Comparison of ENCODE assay signal across 18 cellular contexts in genomic region chr4:100816646-100817045, GRCh38.
DNase-seq lines count a peak whose midpoint lies in the region; ATAC-seq and TF ChIP-seq lines count a peak whose summit lies in the region.
"Had no signal": no experiment of that assay in that cellular context is flagged by ENCODE, and none has a peak within 500 bp of the region (broad histone marks: within the 10 kb centered on the region; RNA-seq: fewer than 3 reads in every experiment).

No MANE protein-coding gene starts in this region.

- no peak overlapping the region for H3K4me3 ChIP-seq in A673 (ENCODE audit: low read depth, low read length, poor library complexity, severe bottlenecking)
- H3K4me3 ChIP-seq in SK-N-SH (ENCODE audit: low read depth in 2 of 2, low read length in 1 of 2): no peak overlapping the region
- no peak overlapping the region for H3K4me3 ChIP-seq in suprapubic skin
- H3K4me3 ChIP-seq: BLaER1 treated with 17β-estradiol and CSF1 and Interleukin-3, amounts not matched to agents 10 nM and 100 nM; Peyer's patch had no signal

- no peaks in the 10 kb centered on the region for H3F3A ChIP-seq in SK-N-SH (replicated peaks; ENCODE audit: insufficient read depth)

- H3K4me2 ChIP-seq in SK-N-SH: no peak overlapping the region
- H3K4me2 ChIP-seq: BLaER1 treated with 17β-estradiol and CSF1 and Interleukin-3, amounts not matched to agents 10 nM and 100 nM had no signal

- POLR2A ChIA-PET in A673 (lab: Charles Lee; ENCODE audit: low non-redundant PET) (no interaction called here), SK-N-SH (lab: Yijun Ruan, JAX) (no interaction called here)

- TF ChIP-seq POLR2A in suprapubic skin (IDR thresholded peaks at IDR 0.05): no peak

- TF ChIP-seq CTCF in A673 (conservative IDR thresholded peaks at IDR 0.05; ENCODE audit: low read depth, low read length) (no peak), SK-N-SH (IDR thresholded peaks at IDR 0.05) (no peak), foreskin keratinocyte (conservative IDR thresholded peaks at IDR 0.05) (no peak), suprapubic skin (IDR thresholded peaks at IDR 0.05) (no peak)

- no peaks in the 10 kb centered on the region for H3K36me3 ChIP-seq in A673 (ENCODE audit: insufficient read depth, low read length, poor library complexity, severe bottlenecking)
- no peaks in the 10 kb centered on the region for H3K36me3 ChIP-seq in SK-N-SH (replicated peaks in 1 of 2; ENCODE audit: control insufficient read depth in 1 of 2, insufficient read depth in 2 of 2, low read length in 1 of 2)
- H3K36me3 ChIP-seq in suprapubic skin: no peaks in the 10 kb centered on the region
- H3K36me3 ChIP-seq: BLaER1 treated with 17β-estradiol and CSF1 and Interleukin-3, amounts not matched to agents 10 nM and 100 nM; Peyer's patch had no signal

- no peak overlapping the region for H3K27ac ChIP-seq in A673 (ENCODE audit: low read depth, low read length, poor library complexity, severe bottlenecking)
- peak overlapping the region; percentile 17 to 28; a peak in 3 of 4 replicates for H3K27ac ChIP-seq in SK-N-SH (ENCODE audit: low read depth in 2 of 2, low read length in 1 of 2)
- H3K27ac ChIP-seq in foreskin keratinocyte: no peak overlapping the region
- no peak overlapping the region for H3K27ac ChIP-seq in suprapubic skin
- H3K27ac ChIP-seq: BLaER1 treated with 17β-estradiol and CSF1 and Interleukin-3, amounts not matched to agents 10 nM and 100 nM; Peyer's patch had no signal

- TF ChIP-seq EP300 in SK-N-SH (IDR thresholded peaks at IDR 0.05; ENCODE audit: borderline replicate concordance in 1 of 2, low read depth in 1 of 2, low read length in 1 of 2): no peak
- TF ChIP-seq EP300 in suprapubic skin (IDR thresholded peaks at IDR 0.05): no peak

- ATAC-seq in foreskin keratinocyte (peak; percentile 42), GM18517 (IDR thresholded peaks at IDR 0.05; ENCODE audit: unreplicated experiment) (no peak)

- H4K20me1 ChIP-seq in SK-N-SH (ENCODE audit: insufficient read depth): no peaks in the 10 kb centered on the region
- H4K20me1 ChIP-seq: BLaER1 treated with 17β-estradiol and CSF1 and Interleukin-3, amounts not matched to agents 10 nM and 100 nM had no signal

- intact Hi-C loops in A673 (cut with micrococcal nuclease; ENCODE audit: unreplicated experiment): no loop called here

- 48% methylated on average over 2 of the region's 2 CpGs for WGBS in SK-N-SH (ENCODE audit: low lambda C conversion rate)
- 62% methylated on average over 2 of the region's 2 CpGs for WGBS in suprapubic skin

- no TSS peak for BruUV-seq in A673 (replicated peaks; lab: Mats Ljungman, UMichigan)

- H3K27me3 ChIP-seq in A673 (replicated peaks; ENCODE audit: insufficient read depth, low read depth, low read length, poor library complexity): no peaks in the 10 kb centered on the region
- no peaks in the 10 kb centered on the region for H3K27me3 ChIP-seq in SK-N-SH (ENCODE audit: insufficient read depth)
- H3K27me3 ChIP-seq in foreskin keratinocyte: no peaks in the 10 kb centered on the region
- H3K27me3 ChIP-seq in suprapubic skin: no peaks in the 10 kb centered on the region
- H3K27me3 ChIP-seq: BLaER1 treated with 17β-estradiol and CSF1 and Interleukin-3, amounts not matched to agents 10 nM and 100 nM; Peyer's patch had no signal

- H3K9ac ChIP-seq in SK-N-SH: no peak overlapping the region
- H3K9ac ChIP-seq: BLaER1 treated with 17β-estradiol and CSF1 and Interleukin-3, amounts not matched to agents 10 nM and 100 nM had no signal

- TF ChIP-seq RAD21 in SK-N-SH (IDR thresholded peaks at IDR 0.05; ENCODE audit: low read length): no peak

- no peaks in the 10 kb centered on the region for H3K79me2 ChIP-seq in SK-N-SH (ENCODE audit: insufficient read depth)

- CTCF ChIA-PET in A673 (lab: Charles Lee): no interaction called here
- CTCF ChIA-PET in SK-N-SH (lab: Yijun Ruan, JAX): interaction anchor here (1.3 kb wide), 1 partner anchor 11 kb away, joined by 4 read pairs; no protein-coding TSS in a partner anchor

- peak overlapping the region; percentile 49 for H2AFZ ChIP-seq in SK-N-SH (ENCODE audit: low read depth)

- DNase-seq in A673 (ENCODE audit: low spot score) (peak; percentile 6), M059J (ENCODE audit: low read depth) (peak; percentile 42), SK-N-SH (no peak), foreskin keratinocyte (peak in 1 of 2 donors; percentile 67), suprapubic skin (ENCODE audit: low spot score in 2 of 2) (no peak), COLO829 (ENCODE audit: low spot score) (no peak), NCI-H82 treated with DMSO at 0.1 percent for 48 hours (lab: John Stamatoyannopoulos, UW; ENCODE audit: unreplicated experiment) (no peak)
- DNase-seq: DMS153, EL, H7, MM.1S, NCI-H1092 treated with DMSO at 0.1 percent for 48 hours, NCI-H1930, NCI-H510A treated with DMSO at 0.1 percent for 48 hours, Peyer's patch, Right ventricle myocardium superior had no signal

- H3K4me1 ChIP-seq in A673 (ENCODE audit: insufficient read depth, low read length, poor library complexity, severe bottlenecking) (no peaks in the 10 kb centered on the region), SK-N-SH (ENCODE audit: control insufficient read depth in 1 of 2, insufficient read depth in 2 of 2, low read depth in 1 of 2, low read length in 1 of 2) (no peaks in the 10 kb centered on the region), foreskin keratinocyte (no peaks in the 10 kb centered on the region), suprapubic skin (no peaks in the 10 kb centered on the region)
- H3K4me1 ChIP-seq: BLaER1 treated with 17β-estradiol and CSF1 and Interleukin-3, amounts not matched to agents 10 nM and 100 nM; Peyer's patch had no signal

- H3K9me3 ChIP-seq in A673 (ENCODE audit: low read depth, low read length, poor library complexity, severe bottlenecking) (no peaks in the 10 kb centered on the region), SK-N-SH (no peaks in the 10 kb centered on the region), suprapubic skin (no peaks in the 10 kb centered on the region)
- H3K9me3 ChIP-seq: BLaER1 treated with 17β-estradiol and CSF1 and Interleukin-3, amounts not matched to agents 10 nM and 100 nM; Peyer's patch had no signal

- H3K9me2 ChIP-seq in SK-N-SH: no peaks in the 10 kb centered on the region

TF ChIP-seq in SK-N-SH, 30 proteins besides CTCF, POLR2A, EP300 and RAD21:
- TF ChIP-seq JUND (IDR thresholded peaks at IDR 0.05): 0 out of 2 replicates have a peak, but pooled peaks have one; percentile 24
- no peak for TF ChIP-seq MXI1 (IDR thresholded peaks at IDR 0.05; ENCODE audit: low read depth, low read length)

Comparison
In these comparisons a context has a peak if more than half of its experiments do, and no peak if none do; other contexts are left out.
1. DNase-seq: peak in A673 (single experiment) and M059J (single experiment); none in SK-N-SH (single experiment), suprapubic skin (0 of 2), COLO829 (single experiment) and NCI-H82 treated with DMSO at 0.1 percent for 48 hours (single experiment).
2. H3K27ac ChIP-seq: peak in SK-N-SH (2 of 2); none in A673 (single experiment), foreskin keratinocyte (single experiment) and suprapubic skin (single experiment).